Comparison of ENCODE assay signal across 9 cellular contexts in the genomic region with DNA sequence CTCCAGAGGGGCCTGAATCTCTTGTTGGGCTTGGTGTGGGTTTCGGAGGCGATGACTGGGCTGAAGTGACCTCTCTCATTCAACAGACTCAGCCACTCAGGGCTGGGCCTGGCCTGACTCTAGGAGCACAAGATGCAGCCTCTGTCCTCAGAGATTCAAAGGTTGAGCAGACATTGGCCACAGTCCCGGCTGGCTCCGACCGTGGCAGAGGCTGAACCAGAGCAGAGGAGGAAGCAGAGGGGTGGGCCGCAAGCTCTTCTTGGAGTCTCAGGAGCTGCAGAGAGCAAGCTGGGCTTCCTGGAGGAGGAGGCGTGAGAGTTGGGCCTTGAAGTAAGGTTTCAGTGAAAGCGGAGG. TPM values are rescaled to one million over a fixed set of nuclear protein-coding genes. Genes with fewer than 3 reads are reported as not detected.
DNase-seq lines count a peak whose midpoint lies in the region; ATAC-seq and TF ChIP-seq lines count a peak whose summit lies in the region.
"Had no signal": no experiment of that assay in that cellular context is flagged by ENCODE, and none has a peak within 500 bp of the region (broad histone marks: within the 10 kb centered on the region; RNA-seq: fewer than 3 reads in every experiment).

No MANE protein-coding gene starts in this region.

- no peaks in the 10 kb centered on the region for H3K4me1 ChIP-seq in right cardiac atrium (ENCODE audit: control insufficient read depth, insufficient read depth, low read length)
- H3K4me1 ChIP-seq in suprapubic skin: peaks cover 15% of the 10 kb centered on the region

- intact Hi-C loops in activated CD4-positive, alpha-beta T cell treated with anti-CD3 and anti-CD28 coated beads for 36 hours (cut with DNase I, micrococcal nuclease): loop anchor here (1.0 to 10.0 kb wide), 13 partner anchors 21 to 1413 kb away; partner anchors contain the start of genes NR4A3 (in 2 of the 2) and SEC61B (in 2 of the 2)
- intact Hi-C loops in activated CD8-positive, alpha-beta T cell treated with anti-CD3 and anti-CD28 coated beads for 36 hours (cut with micrococcal nuclease): loop anchor here (5.0 to 10.0 kb wide), 3 partner anchors 38 to 831 kb away; partner anchors contain the start of genes ALG2, NR4A3 and SEC61B
- intact Hi-C loops in right cardiac atrium (cut with DNase I): loop anchor here in 1 of 4 donors (10.0 kb wide), 1 partner anchor 631 kb away; no protein-coding TSS in a partner anchor

- H3K36me3 Mint-ChIP-seq in activated CD4-positive, alpha-beta T cell treated with anti-CD3 and anti-CD28 coated beads for 36 hours (ENCODE audit: low read depth): no peaks in the 10 kb centered on the region
- H3K36me3 Mint-ChIP-seq in activated CD4-positive, alpha-beta T cell treated with anti-CD3 and anti-CD28 coated beads, Interleukin-2, amount 10 ng/mL, durations not matched to agents 7 days and 5 days (ENCODE audit: low read depth): no peaks in the 10 kb centered on the region
- H3K36me3 Mint-ChIP-seq in activated CD8-positive, alpha-beta T cell treated with anti-CD3 and anti-CD28 coated beads for 36 hours (ENCODE audit: low read depth): no peaks in the 10 kb centered on the region

- CTCF ChIA-PET in activated CD4-positive, alpha-beta T cell treated with anti-CD3 and anti-CD28 coated beads for 36 hours (lab: Charles Lee): interaction anchor here (0.6 to 4.4 kb wide), 26 partner anchors 8 to 1412 kb away, joined by 3 to 22 read pairs (median 3); partner anchors contain the start of gene ALG2
- CTCF ChIA-PET in activated CD4-positive, alpha-beta T cell treated with anti-CD3 and anti-CD28 coated beads, Interleukin-2, amount 10 ng/mL, durations not matched to agents 7 days and 5 days (lab: Charles Lee): interaction anchor here (0.7 to 1.9 kb wide), 12 partner anchors 11 to 1140 kb away, joined by 3 to 10 read pairs (median 4); partner anchors contain the start of gene NR4A3
- CTCF ChIA-PET in activated CD8-positive, alpha-beta T cell treated with anti-CD3 and anti-CD28 coated beads for 36 hours (lab: Charles Lee): interaction anchor here (0.6 to 7.2 kb wide), 47 partner anchors 10 to 829 kb away, joined by 3 to 76 read pairs (median 5); partner anchors contain the start of genes ALG2 and SEC61B

- peak; percentile 3 for ATAC-seq in activated CD4-positive, alpha-beta T cell treated with anti-CD3 and anti-CD28 coated beads for 36 hours
- ATAC-seq in activated CD8-positive, alpha-beta T cell treated with anti-CD3 and anti-CD28 coated beads for 36 hours: peak; percentile 10
- ATAC-seq in right cardiac atrium: peak; percentile 52 to 57

- H3K27me3 Mint-ChIP-seq in activated CD4-positive, alpha-beta T cell treated with anti-CD3 and anti-CD28 coated beads for 36 hours: peaks cover 6% of the 10 kb centered on the region
- H3K27me3 Mint-ChIP-seq in activated CD4-positive, alpha-beta T cell treated with anti-CD3 and anti-CD28 coated beads, Interleukin-2, amount 10 ng/mL, durations not matched to agents 7 days and 5 days: no peaks in the 10 kb centered on the region
- H3K27me3 Mint-ChIP-seq in activated CD8-positive, alpha-beta T cell treated with anti-CD3 and anti-CD28 coated beads for 36 hours: peaks cover 4% of the 10 kb centered on the region

- H3K4me1 Mint-ChIP-seq in activated CD4-positive, alpha-beta T cell treated with anti-CD3 and anti-CD28 coated beads for 36 hours: peaks cover 49% of the 10 kb centered on the region
- H3K4me1 Mint-ChIP-seq in activated CD4-positive, alpha-beta T cell treated with anti-CD3 and anti-CD28 coated beads, Interleukin-2, amount 10 ng/mL, durations not matched to agents 7 days and 5 days: peaks cover 57% of the 10 kb centered on the region
- peaks cover 64% of the 10 kb centered on the region for H3K4me1 Mint-ChIP-seq in activated CD8-positive, alpha-beta T cell treated with anti-CD3 and anti-CD28 coated beads for 36 hours (ENCODE audit: low read depth)

- no peaks in the 10 kb centered on the region for H3K9me3 ChIP-seq in right cardiac atrium (ENCODE audit: control insufficient read depth, low read length)
- no peaks in the 10 kb centered on the region for H3K9me3 ChIP-seq in suprapubic skin

- H3K27ac Mint-ChIP-seq in activated CD4-positive, alpha-beta T cell treated with anti-CD3 and anti-CD28 coated beads for 36 hours: peak overlapping the region; percentile 23
- no peak overlapping the region for H3K27ac Mint-ChIP-seq in activated CD4-positive, alpha-beta T cell treated with anti-CD3 and anti-CD28 coated beads, Interleukin-2, amount 10 ng/mL, durations not matched to agents 7 days and 5 days
- H3K27ac Mint-ChIP-seq in activated CD8-positive, alpha-beta T cell treated with anti-CD3 and anti-CD28 coated beads for 36 hours: peak overlapping the region; percentile 84

- no peak overlapping the region for H3K27ac ChIP-seq in right cardiac atrium (ENCODE audit: low read length)
- H3K27ac ChIP-seq in suprapubic skin: peak overlapping the region; percentile 3

- H3K36me3 ChIP-seq in suprapubic skin: no peaks in the 10 kb centered on the region

- TF ChIP-seq CTCF in activated CD8-positive, alpha-beta T cell treated with anti-CD3 and anti-CD28 coated beads for 36 hours (IDR thresholded peaks at IDR 0.05): no peak
- no peak for TF ChIP-seq CTCF in suprapubic skin (IDR thresholded peaks at IDR 0.05)

- no peak for DNase-seq in activated CD4-positive, alpha-beta T cell treated with anti-CD3 and anti-CD28 coated beads for 36 hours
- DNase-seq in activated CD4-positive, alpha-beta T cell treated with anti-CD3 and anti-CD28 coated beads, Interleukin-2, amount 10 ng/mL, durations not matched to agents 7 days and 5 days: no peak
- no peak for DNase-seq in activated CD8-positive, alpha-beta T cell treated with anti-CD3 and anti-CD28 coated beads for 36 hours
- peak; percentile 68 to 84 (median 69) for DNase-seq in right cardiac atrium
- no peak for DNase-seq in suprapubic skin (ENCODE audit: low spot score in 2 of 2)
- no peak for DNase-seq in kidney tubule cell (ENCODE audit: low spot score)
- DNase-seq in NCI-H1930 (lab: John Stamatoyannopoulos, UW): no peak
- no peak for DNase-seq in NCI-H146 (lab: John Stamatoyannopoulos, UW)
- DNase-seq: activated gamma-delta T cell had no signal

- no peak overlapping the region for H3K4me3 Mint-ChIP-seq in activated CD4-positive, alpha-beta T cell treated with anti-CD3 and anti-CD28 coated beads for 36 hours
- no peak overlapping the region for H3K4me3 Mint-ChIP-seq in activated CD4-positive, alpha-beta T cell treated with anti-CD3 and anti-CD28 coated beads, Interleukin-2, amount 10 ng/mL, durations not matched to agents 7 days and 5 days
- peak overlapping the region; percentile 19 for H3K4me3 Mint-ChIP-seq in activated CD8-positive, alpha-beta T cell treated with anti-CD3 and anti-CD28 coated beads for 36 hours

- TF ChIP-seq EP300 in suprapubic skin (IDR thresholded peaks at IDR 0.05): no peak

- H3K27me3 ChIP-seq in right cardiac atrium (ENCODE audit: control insufficient read depth, insufficient read depth) (no peaks in the 10 kb centered on the region), suprapubic skin (peaks cover 3% of the 10 kb centered on the region)

- WGBS in right cardiac atrium: 52% methylated on average over 8 of the region's 8 CpGs
- WGBS in suprapubic skin: 56% methylated on average over 8 of the region's 8 CpGs

- TF ChIP-seq POLR2A in suprapubic skin (IDR thresholded peaks at IDR 0.05): no peak

- POLR2A ChIA-PET in activated CD4-positive, alpha-beta T cell treated with anti-CD3 and anti-CD28 coated beads for 36 hours (lab: Charles Lee): no interaction called here
- POLR2A ChIA-PET in activated CD4-positive, alpha-beta T cell treated with anti-CD3 and anti-CD28 coated beads, Interleukin-2, amount 10 ng/mL, durations not matched to agents 7 days and 5 days (lab: Charles Lee): no interaction called here
- POLR2A ChIA-PET in activated CD8-positive, alpha-beta T cell treated with anti-CD3 and anti-CD28 coated beads for 36 hours (lab: Charles Lee): interaction anchor here (0.8 to 1.0 kb wide), 2 partner anchors 34 to 38 kb away, joined by 3 read pairs; partner anchors contain the start of genes ALG2 and SEC61B

- H3K4me3 ChIP-seq in right cardiac atrium (ENCODE audit: low read length): no peak overlapping the region
- H3K4me3 ChIP-seq in suprapubic skin: no peak overlapping the region

- H3K9me3 Mint-ChIP-seq in activated CD4-positive, alpha-beta T cell treated with anti-CD3 and anti-CD28 coated beads for 36 hours (ENCODE audit: low read depth): no peaks in the 10 kb centered on the region
- H3K9me3 Mint-ChIP-seq in activated CD4-positive, alpha-beta T cell treated with anti-CD3 and anti-CD28 coated beads, Interleukin-2, amount 10 ng/mL, durations not matched to agents 7 days and 5 days: no peaks in the 10 kb centered on the region
- H3K9me3 Mint-ChIP-seq in activated CD8-positive, alpha-beta T cell treated with anti-CD3 and anti-CD28 coated beads for 36 hours: no peaks in the 10 kb centered on the region

RNA-seq across cellular contexts. Expression of gene ALG2, which starts 37.7 kb away (rescaled TPM):
- total RNA-seq in activated CD4-positive, alpha-beta T cell treated with anti-CD3 and anti-CD28 coated beads for 36 hours: 10 to 100 TPM; 22.8 to 31.1 TPM
- 10 to 100 TPM; 21.2 to 30.5 TPM for total RNA-seq in activated CD4-positive, alpha-beta T cell treated with anti-CD3 and anti-CD28 coated beads, Interleukin-2, amount 10 ng/mL, durations not matched to agents 7 days and 5 days
- 10 to 100 TPM; 24.1 to 27.0 TPM for total RNA-seq in activated CD8-positive, alpha-beta T cell treated with anti-CD3 and anti-CD28 coated beads for 36 hours
- 10 to 100 TPM; 13.1 to 26.3 (median 16.4) TPM for total RNA-seq in right cardiac atrium
- polyA plus RNA-seq in right cardiac atrium: 13.6 TPM
- total RNA-seq in suprapubic skin: 10 to 100 TPM; 26.4 to 33.0 (median 31.5) TPM

RNA-seq across cellular contexts. Expression of gene SEC61B, which starts 38.0 kb away (rescaled TPM):
- 100 to 1,000 TPM in 1 of 2 experiments, 10 to 100 TPM in 1; 81.0 to 139 TPM for total RNA-seq in activated CD4-positive, alpha-beta T cell treated with anti-CD3 and anti-CD28 coated beads for 36 hours
- total RNA-seq in activated CD4-positive, alpha-beta T cell treated with anti-CD3 and anti-CD28 coated beads, Interleukin-2, amount 10 ng/mL, durations not matched to agents 7 days and 5 days: 100 to 1,000 TPM; 104 to 116 TPM
- 100 to 1,000 TPM; 140 to 149 TPM for total RNA-seq in activated CD8-positive, alpha-beta T cell treated with anti-CD3 and anti-CD28 coated beads for 36 hours
- total RNA-seq in right cardiac atrium (10 to 100 TPM; 46.4 to 75.0 (median 51.4) TPM), suprapubic skin (100 to 1,000 TPM in 1 of 4 donors, 10 to 100 TPM in 3; 66.5 to 134 (median 84.9) TPM)
- polyA plus RNA-seq in right cardiac atrium: 103 TPM

Comparison
In these comparisons a context has a peak if more than half of its experiments do, and no peak if none do; other contexts are left out.
1. ATAC-seq: peak in every context shown above with its lines; median percentile 54 in right cardiac atrium; 10 in activated CD8-positive, alpha-beta T cell treated with anti-CD3 and anti-CD28 coated beads for 36 hours; 3 in activated CD4-positive, alpha-beta T cell treated with anti-CD3 and anti-CD28 coated beads for 36 hours.
2. DNase-seq: peak in right cardiac atrium (3 of 3); none in activated CD4-positive, alpha-beta T cell treated with anti-CD3 and anti-CD28 coated beads for 36 hours (single experiment), activated CD4-positive, alpha-beta T cell treated with anti-CD3 and anti-CD28 coated beads, Interleukin-2, amount 10 ng/mL, durations not matched to agents 7 days and 5 days (single experiment), activated CD8-positive, alpha-beta T cell treated with anti-CD3 and anti-CD28 coated beads for 36 hours (single experiment), suprapubic skin (0 of 2), kidney tubule cell (single experiment), NCI-H1930 (0 of 2) and NCI-H146 (single experiment).